In the genomic region with DNA sequence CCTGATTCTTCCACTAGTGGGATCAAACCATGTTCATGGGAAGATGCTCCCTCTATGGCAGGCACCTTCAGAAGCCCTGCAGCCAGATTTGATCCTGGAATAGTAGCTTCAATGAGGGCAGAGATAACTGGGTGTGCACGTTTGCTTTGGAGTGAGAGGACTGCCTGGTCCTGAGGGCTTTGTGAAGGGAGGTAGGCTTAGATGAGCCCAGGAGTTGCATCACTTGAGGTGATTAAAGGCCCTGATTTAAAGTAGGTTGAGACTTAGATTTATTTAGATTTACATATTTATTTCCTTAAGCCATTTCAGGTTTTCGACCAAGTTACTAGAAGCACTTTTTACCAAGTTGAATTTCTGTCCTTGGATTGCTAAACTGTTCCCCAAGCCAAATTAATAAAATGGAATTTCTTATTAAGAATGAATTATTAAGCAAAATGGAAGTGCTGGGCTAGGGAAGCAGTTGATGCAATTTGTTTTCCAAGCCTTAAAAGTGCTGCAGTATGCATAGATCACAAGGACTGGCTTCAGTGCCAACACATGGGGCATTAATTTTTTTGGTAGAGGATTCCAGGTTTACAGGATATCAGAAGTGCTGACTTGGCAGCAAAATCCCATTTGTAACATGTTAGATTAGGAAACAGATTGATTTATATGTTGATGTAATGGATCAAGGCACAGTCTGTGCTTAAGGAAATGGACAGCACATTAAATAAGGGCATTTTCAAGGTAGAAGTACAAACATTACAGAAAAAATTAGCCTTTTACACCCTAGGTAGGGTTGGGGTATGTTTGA, we compare ENCODE assay signal across 1 cellular context.
TF ChIP-seq lines count a peak whose summit lies in the region.

No MANE protein-coding gene starts in this region.

TF ChIP-seq in WTC11, 78 proteins besides CTCF, POLR2A, EP300 and RAD21 (continued from another document):
- TF ChIP-seq, protein P1, sequence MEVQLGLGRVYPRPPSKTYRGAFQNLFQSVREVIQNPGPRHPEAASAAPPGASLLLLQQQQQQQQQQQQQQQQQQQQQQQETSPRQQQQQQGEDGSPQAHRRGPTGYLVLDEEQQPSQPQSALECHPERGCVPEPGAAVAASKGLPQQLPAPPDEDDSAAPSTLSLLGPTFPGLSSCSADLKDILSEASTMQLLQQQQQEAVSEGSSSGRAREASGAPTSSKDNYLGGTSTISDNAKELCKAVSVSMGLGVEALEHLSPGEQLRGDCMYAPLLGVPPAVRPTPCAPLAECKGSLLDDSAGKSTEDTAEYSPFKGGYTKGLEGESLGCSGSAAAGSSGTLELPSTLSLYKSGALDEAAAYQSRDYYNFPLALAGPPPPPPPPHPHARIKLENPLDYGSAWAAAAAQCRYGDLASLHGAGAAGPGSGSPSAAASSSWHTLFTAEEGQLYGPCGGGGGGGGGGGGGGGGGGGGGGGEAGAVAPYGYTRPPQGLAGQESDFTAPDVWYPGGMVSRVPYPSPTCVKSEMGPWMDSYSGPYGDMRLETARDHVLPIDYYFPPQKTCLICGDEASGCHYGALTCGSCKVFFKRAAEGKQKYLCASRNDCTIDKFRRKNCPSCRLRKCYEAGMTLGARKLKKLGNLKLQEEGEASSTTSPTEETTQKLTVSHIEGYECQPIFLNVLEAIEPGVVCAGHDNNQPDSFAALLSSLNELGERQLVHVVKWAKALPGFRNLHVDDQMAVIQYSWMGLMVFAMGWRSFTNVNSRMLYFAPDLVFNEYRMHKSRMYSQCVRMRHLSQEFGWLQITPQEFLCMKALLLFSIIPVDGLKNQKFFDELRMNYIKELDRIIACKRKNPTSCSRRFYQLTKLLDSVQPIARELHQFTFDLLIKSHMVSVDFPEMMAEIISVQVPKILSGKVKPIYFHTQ (CRISPR knock-in tag; IDR thresholded peaks at IDR 0.05), result no peak
- TF ChIP-seq CREM (CRISPR knock-in tag; IDR thresholded peaks at IDR 0.05), result no peak
- TF ChIP-seq PRRX2 (CRISPR knock-in tag; IDR thresholded peaks at IDR 0.05), result no peak
- TF ChIP-seq, protein P2, sequence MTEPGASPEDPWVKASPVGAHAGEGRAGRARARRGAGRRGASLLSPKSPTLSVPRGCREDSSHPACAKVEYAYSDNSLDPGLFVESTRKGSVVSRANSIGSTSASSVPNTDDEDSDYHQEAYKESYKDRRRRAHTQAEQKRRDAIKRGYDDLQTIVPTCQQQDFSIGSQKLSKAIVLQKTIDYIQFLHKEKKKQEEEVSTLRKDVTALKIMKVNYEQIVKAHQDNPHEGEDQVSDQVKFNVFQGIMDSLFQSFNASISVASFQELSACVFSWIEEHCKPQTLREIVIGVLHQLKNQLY (CRISPR knock-in tag; IDR thresholded peaks at IDR 0.05), result no peak
- TF ChIP-seq TEAD1 (CRISPR knock-in tag; IDR thresholded peaks at IDR 0.05), result no peak
- TF ChIP-seq NFATC4 (CRISPR knock-in tag; IDR thresholded peaks at IDR 0.05), result no peak
TF ChIP-seq in WTC11: peak in this region for 0.
